ENCODE assay signal across 8 cellular contexts in the genomic region with DNA sequence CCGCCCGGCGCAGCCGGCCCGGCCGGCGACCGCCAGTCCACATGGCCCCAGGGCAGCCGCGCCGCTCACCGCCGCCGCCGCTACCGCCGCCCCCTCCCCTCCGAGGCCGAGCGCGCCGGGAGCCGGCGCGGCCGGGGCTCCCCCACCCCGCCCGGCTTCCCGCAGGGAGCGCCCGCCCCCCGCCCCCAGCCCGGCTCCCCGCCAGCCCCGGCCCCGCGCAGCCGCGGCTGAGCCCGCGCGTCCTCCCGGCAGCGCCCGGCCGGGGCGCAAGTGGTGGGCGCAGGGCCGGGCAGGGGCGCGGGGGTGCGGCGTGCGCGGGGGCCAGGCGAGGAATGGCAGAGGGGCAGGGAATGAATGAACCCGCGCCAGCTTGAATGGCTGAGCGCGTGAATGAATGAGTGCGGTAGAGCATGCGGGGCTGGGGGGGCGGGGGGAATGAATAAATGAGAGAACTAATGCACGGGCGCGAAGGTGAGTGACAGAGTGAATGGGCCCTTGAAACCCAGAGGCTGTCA. TPM values are rescaled to one million over a fixed set of nuclear protein-coding genes. Genes with fewer than 3 reads are reported as not detected.
DNase-seq lines count a peak whose midpoint lies in the region; ATAC-seq and TF ChIP-seq lines count a peak whose summit lies in the region.

A gene with protein sequence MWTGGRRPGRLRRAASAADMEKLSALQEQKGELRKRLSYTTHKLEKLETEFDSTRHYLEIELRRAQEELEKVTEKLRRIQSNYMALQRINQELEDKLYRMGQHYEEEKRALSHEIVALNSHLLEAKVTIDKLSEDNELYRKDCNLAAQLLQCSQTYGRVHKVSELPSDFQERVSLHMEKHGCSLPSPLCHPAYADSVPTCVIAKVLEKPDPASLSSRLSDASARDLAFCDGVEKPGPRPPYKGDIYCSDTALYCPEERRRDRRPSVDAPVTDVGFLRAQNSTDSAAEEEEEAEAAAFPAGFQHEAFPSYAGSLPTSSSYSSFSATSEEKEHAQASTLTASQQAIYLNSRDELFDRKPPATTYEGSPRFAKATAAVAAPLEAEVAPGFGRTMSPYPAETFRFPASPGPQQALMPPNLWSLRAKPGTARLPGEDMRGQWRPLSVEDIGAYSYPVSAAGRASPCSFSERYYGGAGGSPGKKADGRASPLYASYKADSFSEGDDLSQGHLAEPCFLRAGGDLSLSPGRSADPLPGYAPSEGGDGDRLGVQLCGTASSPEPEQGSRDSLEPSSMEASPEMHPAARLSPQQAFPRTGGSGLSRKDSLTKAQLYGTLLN (minus strand): TSS at position 170 of the 515 bp plus-strand sequence. CDS start 127 bp downstream, at position 43.

- CTCF ChIA-PET in CD8-positive, alpha-beta memory T cell (lab: Charles Lee): interaction anchor here (0.8 kb wide), 1 partner anchor 59 kb away, joined by 4 read pairs; no protein-coding TSS in a partner anchor
- CTCF ChIA-PET in PC-9 (lab: Charles Lee): no interaction called here

- POLR2A ChIA-PET in CD8-positive, alpha-beta memory T cell (lab: Charles Lee): no interaction called here
- POLR2A ChIA-PET in PC-9 (lab: Charles Lee; ENCODE audit: unreplicated experiment): no interaction called here

- intact Hi-C loops in PC-9 (cut with micrococcal nuclease; ENCODE audit: unreplicated experiment): no loop called here
- intact Hi-C loops in esophagus squamous epithelium (cut with DNase I): no loop called here

- H3K79me2 ChIP-seq in PC-9 (ENCODE audit: low read depth): no peaks in the 10 kb centered on the region

- H3K9me3 ChIP-seq in CD8-positive, alpha-beta memory T cell (ENCODE audit: low read length): no peaks in the 10 kb centered on the region
- H3K9me3 ChIP-seq in PC-9 (ENCODE audit: insufficient read depth, low read depth): no peaks in the 10 kb centered on the region
- H3K9me3 ChIP-seq in esophagus squamous epithelium: no peaks in the 10 kb centered on the region

- no peaks in the 10 kb centered on the region for H3F3A ChIP-seq in PC-9 (ENCODE audit: insufficient read depth, low read depth)

- H3K27me3 Mint-ChIP-seq in CD8-positive, alpha-beta memory T cell: peaks cover 22 to 32% of the 10 kb centered on the region in 2 donors
- H3K27me3 Mint-ChIP-seq in osteocyte (ENCODE audit: unreplicated experiment): peaks cover 6% of the 10 kb centered on the region

- H3K27ac Mint-ChIP-seq in CD8-positive, alpha-beta memory T cell: peak within 1 kb of the TSS in 1 of 8 donors; percentile 77
- no peak within 1 kb of the TSS for H3K27ac Mint-ChIP-seq in osteocyte (ENCODE audit: unreplicated experiment)

- no peaks in the 10 kb centered on the region for H3K36me3 Mint-ChIP-seq in CD8-positive, alpha-beta memory T cell
- H3K36me3 Mint-ChIP-seq in osteocyte (ENCODE audit: unreplicated experiment): no peaks in the 10 kb centered on the region

- no peak for DNase-seq in CD8-positive, alpha-beta memory T cell
- DNase-seq in PC-9: no peak
- no peak for DNase-seq in esophagus squamous epithelium (lab: John Stamatoyannopoulos, UW)
- DNase-seq in osteocyte (ENCODE audit: extremely low spot score, unreplicated experiment): no peak
- no peak for DNase-seq in NCI-H524 treated with DMSO at 0.1 percent for 48 hours (lab: John Stamatoyannopoulos, UW)

- peak within 1 kb of the TSS; percentile 44; the same call in 1 of the 2 replicates for H3K4me2 ChIP-seq in PC-9

- H3K4me1 ChIP-seq in CD8-positive, alpha-beta memory T cell (ENCODE audit: insufficient read depth, low read length): no peaks in the 10 kb centered on the region
- no peaks in the 10 kb centered on the region for H3K4me1 ChIP-seq in PC-9 (replicated peaks; ENCODE audit: insufficient read depth)
- peaks cover 6 to 17% (median 15%) of the 10 kb centered on the region in 3 donors for H3K4me1 ChIP-seq in esophagus squamous epithelium

- H2AFZ ChIP-seq in PC-9: no peak within 1 kb of the TSS

- H3K9me3 Mint-ChIP-seq in CD8-positive, alpha-beta memory T cell: no peaks in the 10 kb centered on the region
- no peaks in the 10 kb centered on the region for H3K9me3 Mint-ChIP-seq in osteocyte (ENCODE audit: unreplicated experiment)

- peak within 1 kb of the TSS; percentile 39 for H3K4me3 ChIP-seq in CD8-positive, alpha-beta memory T cell (ENCODE audit: low read length)
- H3K4me3 ChIP-seq in PC-9 (peak within 1 kb of the TSS; percentile 18; the same call in 1 of the 2 replicates), esophagus squamous epithelium (peak within 1 kb of the TSS; percentile 29 to 67 (median 46))

- TF ChIP-seq CTCF in PC-9 (conservative IDR thresholded peaks at IDR 0.05): no peak
- TF ChIP-seq CTCF in esophagus squamous epithelium (IDR thresholded peaks at IDR 0.05): no peak
- no peak for TF ChIP-seq CTCF in osteocyte (IDR thresholded peaks at IDR 0.05)

- no peaks in the 10 kb centered on the region for H4K20me1 ChIP-seq in PC-9 (ENCODE audit: insufficient read depth)

- ATAC-seq in HG02870 (IDR thresholded peaks at IDR 0.05; ENCODE audit: unreplicated experiment) (no peak), GM19452 (IDR thresholded peaks at IDR 0.05; ENCODE audit: unreplicated experiment) (no peak), GM19467 (IDR thresholded peaks at IDR 0.05; ENCODE audit: unreplicated experiment) (no peak)

- BruUV-seq in PC-9 (replicated peaks; lab: Mats Ljungman, UMichigan): no TSS peak

- peaks cover 0 to 7% (median 6%) of the 10 kb centered on the region in 3 donors for H3K4me1 Mint-ChIP-seq in CD8-positive, alpha-beta memory T cell
- H3K4me1 Mint-ChIP-seq in osteocyte (ENCODE audit: unreplicated experiment): peaks cover 2% of the 10 kb centered on the region

- no peak within 1 kb of the TSS for H3K27ac ChIP-seq in CD8-positive, alpha-beta memory T cell (ENCODE audit: low read depth, low read length)
- H3K27ac ChIP-seq in PC-9 (no peak within 1 kb of the TSS), esophagus squamous epithelium (no peak within 1 kb of the TSS)

- H3K36me3 ChIP-seq in CD8-positive, alpha-beta memory T cell (ENCODE audit: insufficient read depth, low read length): no peaks in the 10 kb centered on the region
- H3K36me3 ChIP-seq in PC-9 (ENCODE audit: low read depth): no peaks in the 10 kb centered on the region
- H3K36me3 ChIP-seq in esophagus squamous epithelium: no peaks in the 10 kb centered on the region

- no peaks in the 10 kb centered on the region for H3K9me2 ChIP-seq in PC-9 (ENCODE audit: insufficient read depth)

- H3K27me3 ChIP-seq in CD8-positive, alpha-beta memory T cell (ENCODE audit: insufficient read depth, low read length, poor library complexity, severe bottlenecking): peaks cover 4% of the 10 kb centered on the region
- peaks cover 45% of the 10 kb centered on the region; the same call in 1 of the 2 replicates for H3K27me3 ChIP-seq in PC-9 (ENCODE audit: insufficient read depth, low read depth)
- H3K27me3 ChIP-seq in esophagus squamous epithelium: peaks cover 0 to 63% (median 5%) of the 10 kb centered on the region in 4 donors

- WGBS in esophagus squamous epithelium, 2 donors: 0 to 14% methylated on average over 3 to 9 of the region's 66 CpGs

- no peak for TF ChIP-seq POLR2A in esophagus squamous epithelium (IDR thresholded peaks at IDR 0.05)

- peak within 1 kb of the TSS; percentile 34 to 76 (median 65) for H3K4me3 Mint-ChIP-seq in CD8-positive, alpha-beta memory T cell
- peak within 1 kb of the TSS; percentile 62 for H3K4me3 Mint-ChIP-seq in osteocyte (ENCODE audit: unreplicated experiment)

RNA-seq across cellular contexts. Expression of the gene that starts here (rescaled TPM):
- 1 to 10 TPM; 2.4 TPM for total RNA-seq in CD8-positive, alpha-beta memory T cell
- polyA plus RNA-seq in CD8-positive, alpha-beta memory T cell: 0.26 TPM
- total RNA-seq in PC-9 (2021) (not detected in 2 replicates), esophagus squamous epithelium (1 to 10 TPM in 1 of 4 donors, under 1 TPM in 2, not detected in 1; 0.47 to 1.5 (median 0.53) TPM), osteocyte (7.0 and 8.5 TPM in 2 replicates)
